In genomic region chrX:42755820-42756219, GRCh38 we compare ENCODE assay signal across 12 cellular contexts. TPM values are rescaled to one million over a fixed set of nuclear protein-coding genes. Genes with fewer than 3 reads are reported as not detected.
DNase-seq lines count a peak whose midpoint lies in the region; ATAC-seq and TF ChIP-seq lines count a peak whose summit lies in the region.
"Had no signal": no experiment of that assay in that cellular context is flagged by ENCODE, and none has a peak within 500 bp of the region (broad histone marks: within the 10 kb centered on the region; RNA-seq: fewer than 3 reads in every experiment).

No MANE protein-coding gene starts in this region.

- BruUV-seq in IMR-90 (replicated peaks; lab: Mats Ljungman, UMichigan): no TSS peak

- no peak overlapping the region for H2AK5ac ChIP-seq in IMR-90 (ENCODE audit: low read depth, low read length)

- no peak overlapping the region for H2BK5ac ChIP-seq in IMR-90 (ENCODE audit: low read depth, low read length, poor library complexity, severe bottlenecking)

- H4K8ac ChIP-seq in IMR-90 (ENCODE audit: low read depth in 2 of 2, low read length in 2 of 2): no peak overlapping the region

- no peak overlapping the region for H3K18ac ChIP-seq in IMR-90 (ENCODE audit: low read depth, low read length)

- H3K9me3 Mint-ChIP-seq in glutamatergic neuron (ENCODE audit: unreplicated experiment): peaks cover 2% of the 10 kb centered on the region
- H3K9me3 Mint-ChIP-seq: activated naive CD8-positive, alpha-beta T cell treated with anti-CD3 and anti-CD28 coated beads, Interleukin-2, amount 10 ng/mL, durations not matched to agents 7 days and 5 days had no signal

- no peak overlapping the region for H3K9ac ChIP-seq in IMR-90 (ENCODE audit: low read depth, low read length)

- CTCF ChIA-PET in IMR-90 (lab: Yijun Ruan, JAX): no interaction called here

- peaks cover 2% of the 10 kb centered on the region for H3K4me1 Mint-ChIP-seq in glutamatergic neuron (ENCODE audit: low read depth, unreplicated experiment)
- H3K4me1 Mint-ChIP-seq: activated naive CD8-positive, alpha-beta T cell treated with anti-CD3 and anti-CD28 coated beads, Interleukin-2, amount 10 ng/mL, durations not matched to agents 7 days and 5 days; IgD-negative memory B cell; neural crest cell had no signal

- H2AK9ac ChIP-seq in IMR-90 (replicated peaks; ENCODE audit: low read depth, low read length, poor library complexity): no peak overlapping the region

- H3K36me3 ChIP-seq in IMR-90 (ENCODE audit: control insufficient read depth, insufficient read depth, low read length): no peaks in the 10 kb centered on the region
- no peaks in the 10 kb centered on the region for H3K36me3 ChIP-seq in upper lobe of right lung

- no peak overlapping the region for H3K27ac Mint-ChIP-seq in glutamatergic neuron (ENCODE audit: unreplicated experiment)
- H3K27ac Mint-ChIP-seq: activated naive CD8-positive, alpha-beta T cell treated with anti-CD3 and anti-CD28 coated beads, Interleukin-2, amount 10 ng/mL, durations not matched to agents 7 days and 5 days had no signal

- H4K91ac ChIP-seq in IMR-90 (ENCODE audit: insufficient read depth, low read depth, low read length): no peak overlapping the region

- H3K27ac ChIP-seq in IMR-90 (ENCODE audit: insufficient read depth, low read length) (no peak overlapping the region), upper lobe of right lung (no peak overlapping the region)

- no peak overlapping the region for H3K4ac ChIP-seq in IMR-90 (ENCODE audit: low read depth, low read length)

- H2BK120ac ChIP-seq in IMR-90 (ENCODE audit: low read depth, low read length): no peak overlapping the region

- TF ChIP-seq CTCF in IMR-90 (conservative IDR thresholded peaks at IDR 0.05; ENCODE audit: low read depth, low read length) (no peak), epithelial cell of proximal tubule (conservative IDR thresholded peaks at IDR 0.05; ENCODE audit: low read depth, low read length) (no peak), lower leg skin (IDR thresholded peaks at IDR 0.05) (no peak), upper lobe of right lung (IDR thresholded peaks at IDR 0.05) (no peak), glutamatergic neuron (IDR thresholded peaks at IDR 0.05; ENCODE audit: partially characterized antibody, unreplicated experiment) (no peak)

- no peak for ATAC-seq in IMR-90 (ENCODE audit: low read depth)
- peak; percentile 53 for ATAC-seq in upper lobe of right lung
- no peak for ATAC-seq in GM19455 (IDR thresholded peaks at IDR 0.05; ENCODE audit: unreplicated experiment)

- TF ChIP-seq RAD21 in IMR-90 (IDR thresholded peaks at IDR 0.05; ENCODE audit: low read length): no peak

- WGBS in IMR-90 (ENCODE audit: extremely low coverage in 2 of 2, insufficient read length in 1 of 2), 2 experiments: 17% methylated on average over 1 of the region's 6 CpGs; no CpG with 5 or more reads in 1 of the 2 experiments
- WGBS in lower leg skin, 2 donors: 11 to 28% methylated on average over 6 of the region's 6 CpGs

- H3K4me1 ChIP-seq in IMR-90 (ENCODE audit: control insufficient read depth, insufficient read depth, low read length) (no peaks in the 10 kb centered on the region), upper lobe of right lung (no peaks in the 10 kb centered on the region)

- no peak overlapping the region for H3K56ac ChIP-seq in IMR-90 (ENCODE audit: extremely low read depth, insufficient read depth, low read length)

- H3K9me3 ChIP-seq in IMR-90 (ENCODE audit: control insufficient read depth, insufficient read depth, low read length) (no peaks in the 10 kb centered on the region), upper lobe of right lung (no peaks in the 10 kb centered on the region)

- intact Hi-C loops in IMR-90 (cut with micrococcal nuclease) (no loop called here), lower leg skin (cut with DNase I; ENCODE audit: low total_unique reads) (no loop called here), upper lobe of right lung (cut with DNase I) (no loop called here)

- H3K36me3 Mint-ChIP-seq in glutamatergic neuron (ENCODE audit: unreplicated experiment): no peaks in the 10 kb centered on the region
- H3K36me3 Mint-ChIP-seq: activated naive CD8-positive, alpha-beta T cell treated with anti-CD3 and anti-CD28 coated beads, Interleukin-2, amount 10 ng/mL, durations not matched to agents 7 days and 5 days; IgD-negative memory B cell had no signal

- POLR2A ChIA-PET in IMR-90 (lab: Charles Lee; ENCODE audit: unreplicated experiment): no interaction called here

- no peak overlapping the region for H2AFZ ChIP-seq in IMR-90 (replicated peaks; ENCODE audit: low read length, poor library complexity)

- no peak overlapping the region for H3K4me2 ChIP-seq in IMR-90 (ENCODE audit: low read depth, low read length)

- H2BK20ac ChIP-seq in IMR-90 (ENCODE audit: low read depth, low read length): no peak overlapping the region

- H3K27me3 ChIP-seq in IMR-90 (ENCODE audit: control insufficient read depth, insufficient read depth, low read length): no peaks in the 10 kb centered on the region
- no peaks in the 10 kb centered on the region for H3K27me3 ChIP-seq in upper lobe of right lung

- dilution Hi-C loops in IMR-90 (cut with HindIII; ENCODE audit: low sequenced_read_pairs, unreplicated experiment): no loop called here

- DNase-seq in IMR-90: peak; percentile 42
- peak; percentile 22 for DNase-seq in epithelial cell of proximal tubule (ENCODE audit: low read depth)
- peak; percentile 32 to 86 for DNase-seq in lower leg skin (ENCODE audit: low spot score in 2 of 2)
- DNase-seq in upper lobe of right lung: no peak
- DNase-seq in DMS153 treated with DMSO at 0.1 percent for 48 hours (lab: John Stamatoyannopoulos, UW; ENCODE audit: unreplicated experiment): no peak
- no peak for DNase-seq in NCI-H510A treated with DMSO at 0.1 percent for 48 hours (lab: John Stamatoyannopoulos, UW)
- no peak for DNase-seq in glutamatergic neuron
- DNase-seq: activated naive CD8-positive, alpha-beta T cell treated with anti-CD3 and anti-CD28 coated beads, Interleukin-2, amount 10 ng/mL, durations not matched to agents 7 days and 5 days had no signal

- in situ Hi-C loops in IMR-90 (cut with MboI; ENCODE audit: low sequenced_read_pairs): no loop called here

- no peak overlapping the region for H3K4me3 Mint-ChIP-seq in glutamatergic neuron (ENCODE audit: unreplicated experiment)
- H3K4me3 Mint-ChIP-seq: activated naive CD8-positive, alpha-beta T cell treated with anti-CD3 and anti-CD28 coated beads, Interleukin-2, amount 10 ng/mL, durations not matched to agents 7 days and 5 days; IgD-negative memory B cell; neural crest cell had no signal

- no peaks in the 10 kb centered on the region for H3K79me1 ChIP-seq in IMR-90 (ENCODE audit: low read depth in 1 of 2, low read length in 2 of 2)

- no peak overlapping the region for H2BK15ac ChIP-seq in IMR-90 (ENCODE audit: low read depth, low read length)

- H4K5ac ChIP-seq in IMR-90 (ENCODE audit: low read depth, low read length): no peak overlapping the region

- no peak for TF ChIP-seq POLR2A in IMR-90 (IDR thresholded peaks at IDR 0.05; ENCODE audit: low read depth, low read length)
- no peak for TF ChIP-seq POLR2A in lower leg skin (IDR thresholded peaks at IDR 0.05)

- no peaks in the 10 kb centered on the region for H3K9me1 ChIP-seq in IMR-90 (ENCODE audit: insufficient read depth, low read length)

- no peak overlapping the region for H3K14ac ChIP-seq in IMR-90 (replicated peaks; ENCODE audit: low read depth, low read length)

- no peaks in the 10 kb centered on the region for H3K27me3 Mint-ChIP-seq in glutamatergic neuron (ENCODE audit: unreplicated experiment)
- H3K27me3 Mint-ChIP-seq: IgD-negative memory B cell had no signal

- no peak overlapping the region for H3K23ac ChIP-seq in IMR-90 (ENCODE audit: low read depth, low read length)

- H4K20me1 ChIP-seq in IMR-90 (ENCODE audit: insufficient read depth, low read length): no peaks in the 10 kb centered on the region

- H3K4me3 ChIP-seq in IMR-90 (ENCODE audit: insufficient read depth, low read depth, low read length): no peak overlapping the region
- H3K4me3 ChIP-seq in epithelial cell of proximal tubule (ENCODE audit: low read depth, low read length): no peak overlapping the region
- no peak overlapping the region for H3K4me3 ChIP-seq in lower leg skin (ENCODE audit: low read depth, poor library complexity, severe bottlenecking)
- no peak overlapping the region for H3K4me3 ChIP-seq in upper lobe of right lung

TF ChIP-seq in IMR-90, 13 proteins besides CTCF, POLR2A, EP300 and RAD21:
- TF ChIP-seq MAFK (IDR thresholded peaks at IDR 0.05; ENCODE audit: low read depth, low read length): 0 out of 2 replicates have a peak, but pooled peaks have one; percentile 15
- no peak for TF ChIP-seq CEBPB (IDR thresholded peaks at IDR 0.05; ENCODE audit: low read depth, low read length)
- no peak for TF ChIP-seq CHD1 (IDR thresholded peaks at IDR 0.05; ENCODE audit: low read depth, low read length)
- TF ChIP-seq MXI1 (IDR thresholded peaks at IDR 0.05; ENCODE audit: borderline replicate concordance, low read depth, low read length): no peak
- TF ChIP-seq RCOR1 (IDR thresholded peaks at IDR 0.05; ENCODE audit: insufficient replicate concordance, low read length): no peak
- no peak for TF ChIP-seq NFE2L2 (IDR thresholded peaks at IDR 0.05; ENCODE audit: low read depth, low read length)

RNA-seq across cellular contexts. Expression of gene PPP1R2C, which starts 22.1 kb away (rescaled TPM):
- total RNA-seq in IMR-90 (2012; rRNA removed) (not detected in 2 replicates), epithelial cell of proximal tubule (not detected in 2 replicates), lower leg skin (not detected), upper lobe of right lung (not detected), glutamatergic neuron (ENCODE audit: unreplicated experiment) (not detected)
- polyA plus RNA-seq in IMR-90 (2012; rRNA removed): not detected in 2 replicates
- not detected in 2 replicates for polyA plus RNA-seq in IMR-90 (2012; cell fraction: cytosol; rRNA removed)
- polyA plus RNA-seq in IMR-90 (2012; cell fraction: nucleus; rRNA removed; ENCODE audit: low replicate concordance): not detected in 2 replicates
- total RNA-seq: activated naive CD8-positive, alpha-beta T cell treated with anti-CD3 and anti-CD28 coated beads, Interleukin-2, amount 10 ng/mL, durations not matched to agents 7 days and 5 days; glomerular endothelial cell; neural crest cell had no signal

Comparison
In these comparisons a context has a peak if more than half of its experiments do, and no peak if none do; other contexts are left out.
1. DNase-seq: peak in IMR-90 (single experiment), epithelial cell of proximal tubule (single experiment) and lower leg skin (2 of 2); none in upper lobe of right lung (single experiment), DMS153 treated with DMSO at 0.1 percent for 48 hours (single experiment), NCI-H510A treated with DMSO at 0.1 percent for 48 hours (single experiment) and glutamatergic neuron (single experiment).